ENCODE assay signal across 29 cellular contexts in the genomic region with DNA sequence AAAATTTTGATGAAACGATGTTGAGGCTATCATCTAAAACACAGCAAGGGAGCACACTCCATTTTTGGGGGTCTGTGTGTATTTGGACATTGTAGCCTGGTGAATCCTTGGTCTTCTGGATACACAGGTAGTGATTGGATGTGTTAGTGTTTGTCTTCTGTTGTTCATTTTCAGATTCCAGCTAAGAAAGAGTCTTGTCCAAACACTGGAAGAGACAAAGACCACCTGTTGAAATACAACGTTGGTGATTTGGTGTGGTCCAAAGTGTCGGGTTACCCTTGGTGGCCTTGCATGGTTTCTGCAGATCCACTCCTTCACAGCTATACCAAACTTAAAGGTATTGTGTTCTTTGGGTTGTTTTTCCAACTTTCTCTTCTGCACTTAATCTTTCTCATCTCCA.
"Had no signal": no experiment of that assay in that cellular context is flagged by ENCODE, and none has a peak within 500 bp of the region (broad histone marks: within the 10 kb centered on the region; RNA-seq: fewer than 3 reads in every experiment).

No MANE protein-coding gene starts in this region.

- H3K4me3 Mint-ChIP-seq: activated B cell treated with CpG ODN at 0.5 μM for 24 hours; activated T-cell treated with anti-CD3 and anti-CD28 coated beads, Interleukin-2, amount 50 U/mL, for 4 hours had no signal

- DNase-seq: activated B cell treated with CpG ODN at 0.5 μM for 24 hours; activated CD4-positive, alpha-beta T cell treated with anti-CD3 and anti-CD28 coated beads for 4 hours; activated CD4-positive, alpha-beta T cell treated with anti-CD3 and anti-CD28 coated beads, Interleukin-2, amount 50 U/mL, for 1 hour; activated CD4-positive, CD25-positive, alpha-beta regulatory T cell treated with anti-CD3 and anti-CD28 coated beads, Interleukin-2, amount 50 U/mL, for 72 hours; activated CD8-positive, alpha-beta memory T cell treated with anti-CD3 and anti-CD28 coated beads, Interleukin-2, amount 50 U/mL, for 4 hours; activated naive CD4-positive, alpha-beta T cell; activated T-cell treated with anti-CD3 and anti-CD28 coated beads for 4 hours; activated T-cell treated with anti-CD3 and anti-CD28 coated beads, Interleukin-2, amount 50 U/mL, for 4 hours; adrenal gland; body of pancreas; IMR-90; Karpas-422; NCI-H1105; NCI-H1417 treated with DMSO at 0.1 percent for 48 hours; NCI-H187 treated with DMSO at 0.1 percent for 48 hours; NCI-H2081 treated with DMSO at 0.1 percent for 48 hours; NCI-H345; NCI-H524 treated with DMSO at 0.1 percent for 48 hours; OCI-M1; Right ventricle myocardium superior; SW 1271; T-helper 1 cell; T-helper 2 cell; T-helper 9 cell had no signal

- H3K27me3 Mint-ChIP-seq: activated B cell treated with CpG ODN at 0.5 μM for 24 hours had no signal

- H3K9me3 ChIP-seq: adrenal gland, body of pancreas, breast epithelium had no signal

- H3K36me3 ChIP-seq: breast epithelium had no signal

- H3K27me3 ChIP-seq: adrenal gland, body of pancreas, breast epithelium had no signal

- H3K9me3 Mint-ChIP-seq: activated B cell treated with CpG ODN at 0.5 μM for 24 hours; activated naive CD4-positive, alpha-beta T cell treated with anti-CD3 and anti-CD28 coated beads, Interleukin-2, amount 50 U/mL, for 72 hours; activated T-cell treated with anti-CD3 and anti-CD28 coated beads, Interleukin-2, amount 50 U/mL, for 4 hours; activated T-helper 1 cell treated with anti-CD3 and anti-CD28 coated beads, Interleukin-12 subunit alpha, Interleukin-12 subunit beta, Interleukin-2, Interleukin-4 antibody, amounts not matched to agents 30 ng/mL and 10 ng/mL and 1 ng/mL, durations not matched to agents 14 hours and 24 hours and 36 hours had no signal

- H3K27ac ChIP-seq: adrenal gland, body of pancreas, breast epithelium had no signal

- H3K27ac Mint-ChIP-seq: activated B cell treated with CpG ODN at 0.5 μM for 24 hours had no signal

- H3K4me3 ChIP-seq: adrenal gland, body of pancreas, breast epithelium, K562 had no signal

- H3K4me1 ChIP-seq: adrenal gland, body of pancreas, breast epithelium had no signal

- FAIRE-seq: astrocyte, K562 had no signal

- ATAC-seq: activated naive CD4-positive, alpha-beta T cell treated with anti-CD3 and anti-CD28 coated beads, Interleukin-2, amount 50 U/mL, for 72 hours; activated T-cell treated with anti-CD3 and anti-CD28 coated beads, Interleukin-2, amount 50 U/mL, for 4 hours; body of pancreas; K562 had no signal
